In the genomic region with DNA sequence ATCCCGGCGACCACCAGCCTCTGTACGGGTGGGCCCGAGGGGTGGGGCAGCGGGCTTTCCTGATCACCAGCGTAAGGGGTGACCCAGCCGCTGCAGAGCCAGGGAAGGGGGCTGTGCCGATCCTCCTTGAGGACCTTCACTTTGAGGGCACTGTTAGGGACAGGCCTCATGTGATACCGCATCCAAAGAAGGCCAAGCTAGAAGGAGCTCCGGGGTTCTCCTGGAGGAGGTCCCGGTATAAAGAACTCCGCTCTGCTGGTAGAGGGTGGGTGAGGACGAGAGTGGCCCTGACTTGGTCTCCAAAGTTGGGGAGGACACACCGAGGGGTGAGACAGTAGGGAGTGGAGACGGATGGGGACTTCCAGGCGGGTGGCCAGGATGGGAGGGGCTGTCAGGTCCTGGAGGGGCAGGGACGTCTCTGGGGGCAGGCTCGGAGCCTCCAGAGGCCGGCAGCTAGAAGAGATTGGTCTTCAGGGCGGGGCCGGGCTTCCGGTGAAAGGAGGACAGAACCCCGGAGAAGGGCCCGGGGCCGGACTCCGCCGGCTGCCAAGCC, we compare ENCODE assay signal across 8 cellular contexts. TPM values are rescaled to one million over a fixed set of nuclear protein-coding genes. Genes with fewer than 3 reads are reported as not detected.
A peak's percentile ranks its signal among the peaks of the same experiment; 100 is the strongest.
DNase-seq lines count a peak whose midpoint lies in the region; ATAC-seq and TF ChIP-seq lines count a peak whose summit lies in the region.

No MANE protein-coding gene starts in this region.

- POLR2A ChIA-PET in Panc1 (lab: Charles Lee): no interaction called here
- POLR2A ChIA-PET in activated CD4-positive, alpha-beta memory T cell treated with anti-CD3 and anti-CD28 coated beads for 36 hours (lab: Charles Lee): no interaction called here

- no peaks in the 10 kb centered on the region for H3K9me3 ChIP-seq in Panc1 (ENCODE audit: control insufficient read depth, insufficient read depth, low read depth, low read length)

- H3K4me1 ChIP-seq in Panc1 (ENCODE audit: control insufficient read depth, insufficient read depth, low read length): peaks cover 15% of the 10 kb centered on the region

- peak overlapping the region; percentile 28 to 46 for H3K4me3 ChIP-seq in Panc1 (ENCODE audit: low read depth in 2 of 2, low read length in 2 of 2)

- ATAC-seq in Panc1: peak; percentile 82

- no peak for DNase-seq in activated T-cell treated with anti-CD3 and anti-CD28 coated beads, Interleukin-2, amount 50 U/mL, for 24 hours
- DNase-seq in activated T-cell treated with anti-CD3 and anti-CD28 coated beads, Interleukin-2, amount 50 U/mL, for 1 hour: no peak
- no peak for DNase-seq in Panc1 (ENCODE audit: low read depth, low spot score)
- peak; percentile 55 to 61 for DNase-seq in erythroblast (lab: John Stamatoyannopoulos, UW)
- DNase-seq in putamen (ENCODE audit: low spot score): no peak
- no peak for DNase-seq in activated CD4-positive, alpha-beta memory T cell treated with anti-CD3 and anti-CD28 coated beads for 36 hours
- no peak for DNase-seq in activated T-helper 2 cell treated with anti-CD3 and anti-CD28 coated beads, Interferon-gamma antibody, Interleukin-2, Interleukin-4, amounts not matched to agents 10 μg/mL and 5 μg/mL and 100 μg/mL, durations not matched to agents 14 hours and 24 hours and 36 hours (ENCODE audit: low spot score)

- CTCF ChIA-PET in Panc1 (lab: Charles Lee): interaction anchor here (0.5 kb wide), 1 partner anchor 505 kb away, joined by 5 read pairs; no protein-coding TSS in a partner anchor
- CTCF ChIA-PET in activated CD4-positive, alpha-beta memory T cell treated with anti-CD3 and anti-CD28 coated beads for 36 hours (lab: Charles Lee): interaction anchor here (1.7 kb wide), 1 partner anchor 175 kb away, joined by 7 read pairs; no protein-coding TSS in a partner anchor

- peak; percentile 33 for TF ChIP-seq POLR2A in erythroblast (IDR thresholded peaks at IDR 0.05; ENCODE audit: low read length)

- H3K27me3 ChIP-seq in Panc1 (ENCODE audit: control insufficient read depth, insufficient read depth, low read length): no peaks in the 10 kb centered on the region

- in situ Hi-C loops in Panc1 (cut with HindIII; ENCODE audit: low pct_unique_long_range_greater_than_20kb, low sequenced_read_pairs): no loop called here

- BruUV-seq in Panc1 (replicated peaks; lab: Mats Ljungman, UMichigan): no TSS peak

- H3K27ac Mint-ChIP-seq in activated T-cell treated with anti-CD3 and anti-CD28 coated beads, Interleukin-2, amount 50 U/mL, for 24 hours: peak overlapping the region; percentile 57
- peak overlapping the region in 2 of 3 experiments; percentile 32 to 35 for H3K27ac Mint-ChIP-seq in nephron
- H3K27ac Mint-ChIP-seq in activated CD4-positive, alpha-beta memory T cell treated with anti-CD3 and anti-CD28 coated beads for 36 hours: no peak overlapping the region
- H3K27ac Mint-ChIP-seq in activated T-helper 2 cell treated with anti-CD3 and anti-CD28 coated beads, Interferon-gamma antibody, Interleukin-2, Interleukin-4, amounts not matched to agents 10 μg/mL and 5 μg/mL and 100 μg/mL, durations not matched to agents 14 hours and 24 hours and 36 hours: no peak overlapping the region

- H3K9me3 Mint-ChIP-seq in activated T-cell treated with anti-CD3 and anti-CD28 coated beads, Interleukin-2, amount 50 U/mL, for 24 hours: no peaks in the 10 kb centered on the region
- no peaks in the 10 kb centered on the region for H3K9me3 Mint-ChIP-seq in nephron
- no peaks in the 10 kb centered on the region for H3K9me3 Mint-ChIP-seq in activated CD4-positive, alpha-beta memory T cell treated with anti-CD3 and anti-CD28 coated beads for 36 hours
- no peaks in the 10 kb centered on the region for H3K9me3 Mint-ChIP-seq in activated T-helper 2 cell treated with anti-CD3 and anti-CD28 coated beads, Interferon-gamma antibody, Interleukin-2, Interleukin-4, amounts not matched to agents 10 μg/mL and 5 μg/mL and 100 μg/mL, durations not matched to agents 14 hours and 24 hours and 36 hours

- peaks cover 5% of the 10 kb centered on the region for H3K36me3 ChIP-seq in Panc1 (ENCODE audit: control insufficient read depth, insufficient read depth, low read length)

- no peak overlapping the region for H3K4me3 Mint-ChIP-seq in activated T-cell treated with anti-CD3 and anti-CD28 coated beads, Interleukin-2, amount 50 U/mL, for 24 hours
- H3K4me3 Mint-ChIP-seq in nephron: peak overlapping the region; percentile 80 to 83 (median 83)
- no peak overlapping the region for H3K4me3 Mint-ChIP-seq in activated CD4-positive, alpha-beta memory T cell treated with anti-CD3 and anti-CD28 coated beads for 36 hours
- no peak overlapping the region for H3K4me3 Mint-ChIP-seq in activated T-helper 2 cell treated with anti-CD3 and anti-CD28 coated beads, Interferon-gamma antibody, Interleukin-2, Interleukin-4, amounts not matched to agents 10 μg/mL and 5 μg/mL and 100 μg/mL, durations not matched to agents 14 hours and 24 hours and 36 hours (ENCODE audit: low read depth)

- TF ChIP-seq CTCF in Panc1 (IDR thresholded peaks at IDR 0.05): no peak
- no peak for TF ChIP-seq CTCF in nephron (IDR thresholded peaks at IDR 0.05; ENCODE audit: unreplicated experiment in 3 of 3)

- peak overlapping the region; percentile 71 for H3K27ac ChIP-seq in Panc1 (ENCODE audit: low read length)

- peaks cover 41% of the 10 kb centered on the region for H3K36me3 Mint-ChIP-seq in activated T-cell treated with anti-CD3 and anti-CD28 coated beads, Interleukin-2, amount 50 U/mL, for 24 hours (ENCODE audit: low read depth)
- H3K36me3 Mint-ChIP-seq in nephron (ENCODE audit: low read depth): peaks cover 19% of the 10 kb centered on the region
- peaks cover 12% of the 10 kb centered on the region for H3K36me3 Mint-ChIP-seq in activated CD4-positive, alpha-beta memory T cell treated with anti-CD3 and anti-CD28 coated beads for 36 hours
- H3K36me3 Mint-ChIP-seq in activated T-helper 2 cell treated with anti-CD3 and anti-CD28 coated beads, Interferon-gamma antibody, Interleukin-2, Interleukin-4, amounts not matched to agents 10 μg/mL and 5 μg/mL and 100 μg/mL, durations not matched to agents 14 hours and 24 hours and 36 hours (ENCODE audit: low read depth): peaks cover 31% of the 10 kb centered on the region

- peaks cover 45% of the 10 kb centered on the region for H3K27me3 Mint-ChIP-seq in activated T-cell treated with anti-CD3 and anti-CD28 coated beads, Interleukin-2, amount 50 U/mL, for 24 hours
- peaks cover 52% of the 10 kb centered on the region for H3K27me3 Mint-ChIP-seq in nephron (ENCODE audit: low read depth)
- H3K27me3 Mint-ChIP-seq in activated CD4-positive, alpha-beta memory T cell treated with anti-CD3 and anti-CD28 coated beads for 36 hours: peaks cover 38% of the 10 kb centered on the region
- H3K27me3 Mint-ChIP-seq in activated T-helper 2 cell treated with anti-CD3 and anti-CD28 coated beads, Interferon-gamma antibody, Interleukin-2, Interleukin-4, amounts not matched to agents 10 μg/mL and 5 μg/mL and 100 μg/mL, durations not matched to agents 14 hours and 24 hours and 36 hours (ENCODE audit: low read depth): peaks cover 41% of the 10 kb centered on the region

- intact Hi-C loops in Panc1 (cut with micrococcal nuclease; ENCODE audit: unreplicated experiment): no loop called here
- intact Hi-C loops in activated CD4-positive, alpha-beta memory T cell treated with anti-CD3 and anti-CD28 coated beads for 36 hours (cut with micrococcal nuclease): no loop called here
- intact Hi-C loops in activated T-helper 2 cell treated with anti-CD3 and anti-CD28 coated beads, Interferon-gamma antibody, Interleukin-2, Interleukin-4, amounts not matched to agents 10 μg/mL and 5 μg/mL and 100 μg/mL, durations not matched to agents 14 hours and 24 hours and 36 hours (cut with micrococcal nuclease): loop anchor here (5.0 kb wide), 1 partner anchor 193 kb away; a partner anchor contains a TSS

- H3K4me1 Mint-ChIP-seq in activated T-cell treated with anti-CD3 and anti-CD28 coated beads, Interleukin-2, amount 50 U/mL, for 24 hours (ENCODE audit: low read depth): peaks cover 17% of the 10 kb centered on the region
- peaks cover 34% of the 10 kb centered on the region for H3K4me1 Mint-ChIP-seq in nephron
- H3K4me1 Mint-ChIP-seq in activated CD4-positive, alpha-beta memory T cell treated with anti-CD3 and anti-CD28 coated beads for 36 hours (ENCODE audit: low read depth): peaks cover 16% of the 10 kb centered on the region
- H3K4me1 Mint-ChIP-seq in activated T-helper 2 cell treated with anti-CD3 and anti-CD28 coated beads, Interferon-gamma antibody, Interleukin-2, Interleukin-4, amounts not matched to agents 10 μg/mL and 5 μg/mL and 100 μg/mL, durations not matched to agents 14 hours and 24 hours and 36 hours (ENCODE audit: low read depth): peaks cover 15% of the 10 kb centered on the region

RNA-seq across cellular contexts. Expression of a gene that starts 4.6 kb away (rescaled TPM):
- total RNA-seq in Panc1 (2021; ENCODE audit: unreplicated experiment): not detected
- not detected for polyA plus RNA-seq in Panc1 (2012; ENCODE audit: insufficient read length)
- not detected for total RNA-seq in activated CD4-positive, alpha-beta memory T cell treated with anti-CD3 and anti-CD28 coated beads for 36 hours
- total RNA-seq in activated T-helper 2 cell treated with anti-CD3 and anti-CD28 coated beads, Interferon-gamma antibody, Interleukin-2, Interleukin-4, amounts not matched to agents 10 μg/mL and 5 μg/mL and 100 μg/mL, durations not matched to agents 14 hours and 24 hours and 36 hours: not detected in 2 replicates

RNA-seq across cellular contexts. Expression of a gene that starts 14.8 kb away (rescaled TPM):
- 298 TPM for total RNA-seq in Panc1 (2021; ENCODE audit: unreplicated experiment)
- 383 TPM for polyA plus RNA-seq in Panc1 (2012; ENCODE audit: insufficient read length)
- total RNA-seq in activated CD4-positive, alpha-beta memory T cell treated with anti-CD3 and anti-CD28 coated beads for 36 hours: 10 to 100 TPM; 96.9 to 98.9 TPM
- 176 TPM in 2 replicates for total RNA-seq in activated T-helper 2 cell treated with anti-CD3 and anti-CD28 coated beads, Interferon-gamma antibody, Interleukin-2, Interleukin-4, amounts not matched to agents 10 μg/mL and 5 μg/mL and 100 μg/mL, durations not matched to agents 14 hours and 24 hours and 36 hours

RNA-seq across cellular contexts. Expression of a gene that starts 22.8 kb away (rescaled TPM):
- not detected for total RNA-seq in Panc1 (2021; ENCODE audit: unreplicated experiment)
- polyA plus RNA-seq in Panc1 (2012; ENCODE audit: insufficient read length): not detected
- total RNA-seq in activated CD4-positive, alpha-beta memory T cell treated with anti-CD3 and anti-CD28 coated beads for 36 hours: not detected
- total RNA-seq in activated T-helper 2 cell treated with anti-CD3 and anti-CD28 coated beads, Interferon-gamma antibody, Interleukin-2, Interleukin-4, amounts not matched to agents 10 μg/mL and 5 μg/mL and 100 μg/mL, durations not matched to agents 14 hours and 24 hours and 36 hours: not detected in 2 replicates

RNA-seq across cellular contexts. Expression of a gene that starts 47.4 kb away (rescaled TPM):
- not detected for total RNA-seq in Panc1 (2021; ENCODE audit: unreplicated experiment)
- not detected for polyA plus RNA-seq in Panc1 (2012; ENCODE audit: insufficient read length)
- total RNA-seq in activated CD4-positive, alpha-beta memory T cell treated with anti-CD3 and anti-CD28 coated beads for 36 hours: not detected
- not detected in 2 replicates for total RNA-seq in activated T-helper 2 cell treated with anti-CD3 and anti-CD28 coated beads, Interferon-gamma antibody, Interleukin-2, Interleukin-4, amounts not matched to agents 10 μg/mL and 5 μg/mL and 100 μg/mL, durations not matched to agents 14 hours and 24 hours and 36 hours

Comparison
In these comparisons a context has a peak if more than half of its experiments do, and no peak if none do; other contexts are left out.
1. DNase-seq: peak in erythroblast (2 of 2); none in activated T-cell treated with anti-CD3 and anti-CD28 coated beads, Interleukin-2, amount 50 U/mL, for 24 hours (single experiment), activated T-cell treated with anti-CD3 and anti-CD28 coated beads, Interleukin-2, amount 50 U/mL, for 1 hour (single experiment), Panc1 (single experiment), putamen (single experiment), activated CD4-positive, alpha-beta memory T cell treated with anti-CD3 and anti-CD28 coated beads for 36 hours (single experiment) and activated T-helper 2 cell treated with anti-CD3 and anti-CD28 coated beads, Interferon-gamma antibody, Interleukin-2, Interleukin-4, amounts not matched to agents 10 μg/mL and 5 μg/mL and 100 μg/mL, durations not matched to agents 14 hours and 24 hours and 36 hours (single experiment).
2. H3K27ac Mint-ChIP-seq: peak in activated T-cell treated with anti-CD3 and anti-CD28 coated beads, Interleukin-2, amount 50 U/mL, for 24 hours (single experiment) and nephron (2 of 3); none in activated CD4-positive, alpha-beta memory T cell treated with anti-CD3 and anti-CD28 coated beads for 36 hours (single experiment) and activated T-helper 2 cell treated with anti-CD3 and anti-CD28 coated beads, Interferon-gamma antibody, Interleukin-2, Interleukin-4, amounts not matched to agents 10 μg/mL and 5 μg/mL and 100 μg/mL, durations not matched to agents 14 hours and 24 hours and 36 hours (single experiment).
3. H3K4me3 Mint-ChIP-seq: peak in nephron (3 of 3); none in activated T-cell treated with anti-CD3 and anti-CD28 coated beads, Interleukin-2, amount 50 U/mL, for 24 hours (single experiment), activated CD4-positive, alpha-beta memory T cell treated with anti-CD3 and anti-CD28 coated beads for 36 hours (single experiment) and activated T-helper 2 cell treated with anti-CD3 and anti-CD28 coated beads, Interferon-gamma antibody, Interleukin-2, Interleukin-4, amounts not matched to agents 10 μg/mL and 5 μg/mL and 100 μg/mL, durations not matched to agents 14 hours and 24 hours and 36 hours (single experiment).